Comparison of ENCODE assay signal across 9 cellular contexts in the genomic region with DNA sequence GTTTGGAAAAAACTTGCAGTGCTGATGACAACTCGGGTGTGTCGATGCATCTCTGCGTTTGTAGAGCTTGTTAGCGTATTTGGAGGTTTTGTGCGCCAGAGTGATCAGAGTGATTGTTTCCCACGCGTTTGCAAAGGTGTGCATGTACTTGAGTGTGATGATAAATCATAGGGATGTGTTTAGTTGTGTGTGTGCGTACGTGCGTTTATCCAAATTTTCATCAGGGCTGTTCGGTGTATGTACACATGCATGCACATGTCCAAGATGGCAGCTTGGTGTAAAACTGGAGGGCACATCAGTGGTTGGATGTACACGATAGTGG. TPM values are rescaled to one million over a fixed set of nuclear protein-coding genes. Genes with fewer than 3 reads are reported as not detected.
DNase-seq lines count a peak whose midpoint lies in the region; ATAC-seq and TF ChIP-seq lines count a peak whose summit lies in the region.
"Had no signal": no experiment of that assay in that cellular context is flagged by ENCODE, and none has a peak within 500 bp of the region (broad histone marks: within the 10 kb centered on the region; RNA-seq: fewer than 3 reads in every experiment).

No MANE protein-coding gene starts in this region.

- H3K4me1 Mint-ChIP-seq in activated CD4-positive, alpha-beta T cell treated with anti-CD3 and anti-CD28 coated beads, Interleukin-2, amount 10 ng/mL, durations not matched to agents 24 days and 14 days, result peaks cover 5% of the 10 kb centered on the region
- peaks cover 7% of the 10 kb centered on the region for H3K4me1 Mint-ChIP-seq in MCF 10A (ENCODE audit: insufficient read depth, unreplicated experiment)

- no TSS peak for BruUV-seq in MCF 10A (replicated peaks; lab: Mats Ljungman, UMichigan)

- peak overlapping the region; percentile 22 for H3K4me3 Mint-ChIP-seq in activated CD4-positive, alpha-beta T cell treated with anti-CD3 and anti-CD28 coated beads, Interleukin-2, amount 10 ng/mL, durations not matched to agents 24 days and 14 days
- peak overlapping the region; percentile 64 for H3K4me3 Mint-ChIP-seq in MCF 10A (ENCODE audit: unreplicated experiment)

- DNase-seq in activated CD4-positive, alpha-beta T cell treated with anti-CD3 and anti-CD28 coated beads, Interleukin-2, amount 10 ng/mL, durations not matched to agents 24 days and 14 days, result no peak
- no peak for DNase-seq in activated CD4-positive, alpha-beta T cell treated with anti-CD3 and anti-CD28 coated beads, Interleukin-2, amount 50 U/mL, for 4 hours
- DNase-seq in MCF 10A (ENCODE audit: unreplicated experiment) (no peak), lung (ENCODE audit: low spot score) (no peak), thoracic aorta (ENCODE audit: low spot score) (no peak), posterior cingulate gyrus (no peak)
- no peak for DNase-seq in effector CD8-positive, alpha-beta T cell (lab: John Stamatoyannopoulos, UW)
- DNase-seq: stimulated activated naive CD4-positive, alpha-beta T cell treated with Interleukin-2 at 50 U/mL for 16 hours had no signal

- no peaks in the 10 kb centered on the region for H3K36me3 Mint-ChIP-seq in activated CD4-positive, alpha-beta T cell treated with anti-CD3 and anti-CD28 coated beads, Interleukin-2, amount 10 ng/mL, durations not matched to agents 24 days and 14 days (ENCODE audit: low read depth)
- H3K36me3 Mint-ChIP-seq in MCF 10A (ENCODE audit: insufficient read depth, unreplicated experiment), result no peaks in the 10 kb centered on the region

- no peaks in the 10 kb centered on the region for H3K9me3 ChIP-seq in lung (ENCODE audit: control insufficient read depth in 2 of 2, insufficient read depth in 1 of 2, low read length in 1 of 2)
- H3K9me3 ChIP-seq in thoracic aorta, result no peaks in the 10 kb centered on the region

- H3K4me3 ChIP-seq in lung (peak overlapping the region; percentile 46), thoracic aorta (peak overlapping the region; percentile 82)

- no peak overlapping the region for H3K27ac Mint-ChIP-seq in activated CD4-positive, alpha-beta T cell treated with anti-CD3 and anti-CD28 coated beads, Interleukin-2, amount 10 ng/mL, durations not matched to agents 24 days and 14 days
- H3K27ac Mint-ChIP-seq in MCF 10A (ENCODE audit: low read depth, unreplicated experiment), result no peak overlapping the region

- CTCF ChIA-PET in MCF 10A (lab: Yijun Ruan, JAX), result interaction anchor here (0.6 to 1.8 kb wide), 8 partner anchors 19 to 348 kb away, joined by 3 to 8 read pairs (median 6); no protein-coding TSS in a partner anchor

- no peaks in the 10 kb centered on the region for H3K9me3 Mint-ChIP-seq in activated CD4-positive, alpha-beta T cell treated with anti-CD3 and anti-CD28 coated beads, Interleukin-2, amount 10 ng/mL, durations not matched to agents 24 days and 14 days
- H3K9me3 Mint-ChIP-seq in MCF 10A (ENCODE audit: unreplicated experiment), result no peaks in the 10 kb centered on the region

- TF ChIP-seq CTCF in MCF 10A (IDR thresholded peaks at IDR 0.05; ENCODE audit: unreplicated experiment), result no peak
- no peak for TF ChIP-seq CTCF in lung (IDR thresholded peaks at IDR 0.05; ENCODE audit: control extremely low read depth, extremely low read depth)
- TF ChIP-seq CTCF in thoracic aorta (IDR thresholded peaks at IDR 0.05), result no peak

- H3K36me3 ChIP-seq in lung (ENCODE audit: control insufficient read depth in 2 of 2, insufficient read depth in 2 of 2, low read length in 2 of 2) (no peaks in the 10 kb centered on the region), thoracic aorta (no peaks in the 10 kb centered on the region)

- no peaks in the 10 kb centered on the region for H3K27me3 ChIP-seq in lung (ENCODE audit: control insufficient read depth, insufficient read depth)
- no peaks in the 10 kb centered on the region for H3K27me3 ChIP-seq in thoracic aorta (replicated peaks; ENCODE audit: insufficient read depth)

- intact Hi-C loops in activated CD4-positive, alpha-beta T cell treated with anti-CD3 and anti-CD28 coated beads, Interleukin-2, amount 10 ng/mL, durations not matched to agents 24 days and 14 days (cut with micrococcal nuclease), result no loop called here
- intact Hi-C loops in MCF 10A (cut with micrococcal nuclease) (no loop called here), posterior cingulate gyrus (cut with DNase I) (no loop called here)

- POLR2A ChIA-PET in MCF 10A (lab: Yijun Ruan, JAX), result interaction anchor here (0.7 to 0.9 kb wide), 4 partner anchors 18 to 71 kb away, joined by 3 to 4 read pairs (median 3); no protein-coding TSS in a partner anchor

- ATAC-seq in lung (ENCODE audit: insufficient read depth, low FRiP score) (no peak), thoracic aorta (ENCODE audit: insufficient number of reproducible peaks, low FRiP score, low read depth) (no peak), HG02970 (IDR thresholded peaks at IDR 0.05; ENCODE audit: low FRiP score, unreplicated experiment) (no peak)

- peaks cover 72% of the 10 kb centered on the region for H3K27me3 Mint-ChIP-seq in activated CD4-positive, alpha-beta T cell treated with anti-CD3 and anti-CD28 coated beads, Interleukin-2, amount 10 ng/mL, durations not matched to agents 24 days and 14 days
- peaks cover 37% of the 10 kb centered on the region for H3K27me3 Mint-ChIP-seq in MCF 10A (ENCODE audit: insufficient read depth, unreplicated experiment)

- peaks cover 0 to 5% of the 10 kb centered on the region in 2 donors for H3K4me1 ChIP-seq in lung (ENCODE audit: control insufficient read depth in 2 of 2, insufficient read depth in 2 of 2, low read length in 2 of 2)
- H3K4me1 ChIP-seq in thoracic aorta (ENCODE audit: control insufficient read depth in 1 of 2, low read depth in 2 of 2), result peaks cover 7 to 43% of the 10 kb centered on the region in 2 donors

- H3K27ac ChIP-seq in lung (ENCODE audit: low read depth in 1 of 2, low read length in 1 of 2), result no peak overlapping the region
- peak overlapping the region; percentile 46 to 66 for H3K27ac ChIP-seq in thoracic aorta

- 46 to 58% methylated on average over 12 of the region's 12 CpGs for WGBS in lung, 2 donors

RNA-seq across cellular contexts. Expression of a gene that starts 0.2 kb away (rescaled TPM):
- not detected in 2 replicates for total RNA-seq in activated CD4-positive, alpha-beta T cell treated with anti-CD3 and anti-CD28 coated beads, Interleukin-2, amount 10 ng/mL, durations not matched to agents 24 days and 14 days
- not detected in 2 replicates for total RNA-seq in MCF 10A (2022)
- 1 to 10 TPM; 2.1 to 3.0 TPM for total RNA-seq in lung
- polyA plus RNA-seq in lung, result 1 to 10 TPM in 1 of 2 donors, under 1 TPM in 1; 0.62 to 1.1 TPM
- total RNA-seq in thoracic aorta, result 10 to 100 TPM in 1 of 2 donors, 1 to 10 TPM in 1; 8.3 to 13.8 TPM

RNA-seq across cellular contexts. Expression of a gene that starts 29.2 kb away (rescaled TPM):
- total RNA-seq in activated CD4-positive, alpha-beta T cell treated with anti-CD3 and anti-CD28 coated beads, Interleukin-2, amount 10 ng/mL, durations not matched to agents 24 days and 14 days, result 1.4 and 1.5 TPM in 2 replicates
- total RNA-seq in MCF 10A (2022) (2.2 and 3.7 TPM in 2 replicates), lung (10 to 100 TPM in 1 of 2 donors, 1 to 10 TPM in 1; 3.0 to 12.3 TPM), thoracic aorta (1 to 10 TPM; 2.7 to 6.0 TPM)
- polyA plus RNA-seq in lung, result 1 to 10 TPM; 1.1 to 4.3 TPM

RNA-seq across cellular contexts. Expression of a gene that starts 48.2 kb away (rescaled TPM):
- total RNA-seq in activated CD4-positive, alpha-beta T cell treated with anti-CD3 and anti-CD28 coated beads, Interleukin-2, amount 10 ng/mL, durations not matched to agents 24 days and 14 days, result 38.4 and 39.8 TPM in 2 replicates
- total RNA-seq in MCF 10A (2022) (64.6 and 85.6 TPM in 2 replicates), lung (10 to 100 TPM; 35.2 to 35.6 TPM), thoracic aorta (10 to 100 TPM; 62.8 to 63.5 TPM)
- 10 to 100 TPM; 26.7 to 34.4 TPM for polyA plus RNA-seq in lung

RNA-seq across cellular contexts. Expression of a gene that starts 51.0 kb away (rescaled TPM):
- 88.9 and 94.3 TPM in 2 replicates for total RNA-seq in activated CD4-positive, alpha-beta T cell treated with anti-CD3 and anti-CD28 coated beads, Interleukin-2, amount 10 ng/mL, durations not matched to agents 24 days and 14 days
- total RNA-seq in MCF 10A (2022) (87.0 and 119 TPM in 2 replicates), lung (10 to 100 TPM in 1 of 2 donors, 1 to 10 TPM in 1; 4.0 to 17.1 TPM), thoracic aorta (1 to 10 TPM in 1 of 2 donors, not detected in 1; 2.2 TPM)
- 10 to 100 TPM; 13.7 to 29.2 TPM for polyA plus RNA-seq in lung

RNA-seq across cellular contexts. Expression of a gene that starts 58.3 kb away (rescaled TPM):
- not detected in 2 replicates for total RNA-seq in activated CD4-positive, alpha-beta T cell treated with anti-CD3 and anti-CD28 coated beads, Interleukin-2, amount 10 ng/mL, durations not matched to agents 24 days and 14 days
- total RNA-seq in MCF 10A (2022) (3.5 and 3.6 TPM in 2 replicates), lung (10 to 100 TPM in 1 of 2 donors, 1 to 10 TPM in 1; 9.1 to 22.3 TPM), thoracic aorta (1 to 10 TPM in 1 of 2 donors, under 1 TPM in 1; 0.54 to 3.0 TPM)
- polyA plus RNA-seq in lung, result 10 to 100 TPM; 10.4 to 16.5 TPM

Comparison
In these comparisons a context has a peak if more than half of its experiments do, and no peak if none do; other contexts are left out.
1. H3K27ac ChIP-seq: peak in thoracic aorta (2 of 2); none in lung (0 of 2).